In genomic region chr21:23249760-23250159, GRCh38 we compare ENCODE assay signal across 31 cellular contexts.
"Had no signal": no experiment of that assay in that cellular context is flagged by ENCODE, and none has a peak within 500 bp of the region (broad histone marks: within the 10 kb centered on the region; RNA-seq: fewer than 3 reads in every experiment).

No MANE protein-coding gene starts in this region.

- H3K9ac ChIP-seq: parathyroid adenoma had no signal

- H3K36me3 ChIP-seq: ovary, spleen, thoracic aorta, thyroid gland, tibial nerve, upper lobe of left lung, vagina had no signal

- H3K27ac ChIP-seq: ovary, parathyroid adenoma, psoas muscle, skin epidermis, spleen, thoracic aorta, thyroid gland, tibial nerve, upper lobe of left lung, vagina had no signal

- H3K4me3 Mint-ChIP-seq: naive thymus-derived CD8-positive, alpha-beta T cell; natural killer cell treated with Interleukin-12 subunit alpha and Interleukin-12 subunit beta and Interleukin-15 and Interleukin-18, amount 100 ng/mL, for 72 hours; nephron progenitor cell; neural crest cell; stimulated activated memory B cell treated with anti-CD40 and anti-IgM and Interleukin-4, amounts not matched to agents 10 μg/mL and 1 μg/mL and 100 μg/mL, for 72 hours; stimulated activated naive CD8-positive, alpha-beta T cell treated with anti-CD3 and anti-CD28 coated beads, Interleukin-15, amount 100 ng/mL, for 72 hours had no signal

- H3K4me3 ChIP-seq: ovary, psoas muscle, skin epidermis, smooth muscle cell, spleen, thoracic aorta, thyroid gland, tibial nerve, upper lobe of left lung, vagina had no signal

- ATAC-seq: naive thymus-derived CD8-positive, alpha-beta T cell; natural killer cell treated with Interleukin-12 subunit alpha and Interleukin-12 subunit beta and Interleukin-15 and Interleukin-18, amount 100 ng/mL, for 72 hours; right cardiac atrium; sciatic nerve; stimulated activated memory B cell treated with anti-CD40 and anti-IgM and Interleukin-4, amounts not matched to agents 10 μg/mL and 1 μg/mL and 100 μg/mL, for 72 hours; stimulated activated naive CD8-positive, alpha-beta T cell treated with anti-CD3 and anti-CD28 coated beads, Interleukin-15, amount 100 ng/mL, for 72 hours; stimulated activated naive CD8-positive, alpha-beta T cell treated with anti-CD3 and anti-CD28 coated beads, Interleukin-15, Interleukin-2, amounts not matched to agents 100 U/mL and 50 U/mL, for 24 hours had no signal

- H3K27me3 ChIP-seq: ovary, spleen, thyroid gland, tibial nerve, upper lobe of left lung, vagina had no signal

- H3K27ac Mint-ChIP-seq: naive thymus-derived CD8-positive, alpha-beta T cell; natural killer cell treated with Interleukin-12 subunit alpha and Interleukin-12 subunit beta and Interleukin-15 and Interleukin-18, amount 100 ng/mL, for 72 hours; nephron progenitor cell; progenitor cell of endocrine pancreas; stimulated activated memory B cell treated with anti-CD40 and anti-IgM and Interleukin-4, amounts not matched to agents 10 μg/mL and 1 μg/mL and 100 μg/mL, for 72 hours; stimulated activated naive CD8-positive, alpha-beta T cell treated with anti-CD3 and anti-CD28 coated beads, Interleukin-15, amount 100 ng/mL, for 72 hours had no signal

- H3K36me3 Mint-ChIP-seq: naive thymus-derived CD8-positive, alpha-beta T cell; stimulated activated memory B cell treated with anti-CD40 and anti-IgM and Interleukin-4, amounts not matched to agents 10 μg/mL and 1 μg/mL and 100 μg/mL, for 72 hours had no signal

- H3K4me2 ChIP-seq: smooth muscle cell had no signal

- H3K79me2 ChIP-seq: parathyroid adenoma had no signal

- H3K4me1 Mint-ChIP-seq: naive thymus-derived CD8-positive, alpha-beta T cell; neural crest cell; stimulated activated memory B cell treated with anti-CD40 and anti-IgM and Interleukin-4, amounts not matched to agents 10 μg/mL and 1 μg/mL and 100 μg/mL, for 72 hours; stimulated activated naive CD8-positive, alpha-beta T cell treated with anti-CD3 and anti-CD28 coated beads, Interleukin-15, amount 100 ng/mL, for 72 hours had no signal

- DNase-seq: naive thymus-derived CD8-positive, alpha-beta T cell; nephron progenitor cell; occipital lobe; ovary; posterior cingulate gyrus; psoas muscle; right cardiac atrium; spleen; stimulated activated CD4-positive, alpha-beta T cell treated with anti-CD3 and anti-CD28 coated beads, Interleukin-12 subunit alpha, Interleukin-12 subunit beta, amount 100 ng/mL, for 4 hours; stimulated activated CD4-positive, alpha-beta T cell treated with anti-CD3 and anti-CD28 coated beads, Interleukin-1b, Interleukin-23, amount 100 ng/mL, for 48 hours; stimulated activated CD4-positive, alpha-beta T cell treated with anti-CD3 and anti-CD28 coated beads, Interleukin-4, amount 100 ng/mL, for 1 hour; stimulated activated CD4-positive, alpha-beta T cell treated with anti-CD3 and anti-CD28 coated beads, Interleukin-4, amount 100 ng/mL, for 4 hours; stimulated activated CD8-positive, alpha-beta memory T cell treated with anti-CD3 and anti-CD28 coated beads, Interleukin-4, amount 100 ng/mL, for 48 hours; stimulated activated naive CD4-positive, alpha-beta T cell; stimulated activated naive CD8-positive, alpha-beta T cell treated with anti-CD3 and anti-CD28 coated beads, Interleukin-15, amount 100 ng/mL, for 72 hours; stimulated activated naive CD8-positive, alpha-beta T cell treated with anti-CD3 and anti-CD28 coated beads, Interleukin-15, Interleukin-2, amounts not matched to agents 100 U/mL and 50 U/mL, for 24 hours; thyroid gland; trophoblast cell; upper lobe of left lung had no signal

- H3K9me3 Mint-ChIP-seq: naive thymus-derived CD8-positive, alpha-beta T cell; nephron progenitor cell; neural crest cell; stimulated activated memory B cell treated with anti-CD40 and anti-IgM and Interleukin-4, amounts not matched to agents 10 μg/mL and 1 μg/mL and 100 μg/mL, for 72 hours; stimulated activated naive CD8-positive, alpha-beta T cell treated with anti-CD3 and anti-CD28 coated beads, Interleukin-15, amount 100 ng/mL, for 72 hours had no signal

- H3K4me1 ChIP-seq: parathyroid adenoma, psoas muscle, thyroid gland, tibial nerve, upper lobe of left lung, vagina had no signal

- H2AFZ ChIP-seq: parathyroid adenoma had no signal

- H3K9me3 ChIP-seq: ovary, psoas muscle, spleen, thoracic aorta, thyroid gland, tibial nerve, upper lobe of left lung, vagina had no signal

- FAIRE-seq: urothelium cell line had no signal

- H3K27me3 Mint-ChIP-seq: naive thymus-derived CD8-positive, alpha-beta T cell; natural killer cell treated with Interleukin-12 subunit alpha and Interleukin-12 subunit beta and Interleukin-15 and Interleukin-18, amount 100 ng/mL, for 72 hours; progenitor cell of endocrine pancreas; stimulated activated memory B cell treated with anti-CD40 and anti-IgM and Interleukin-4, amounts not matched to agents 10 μg/mL and 1 μg/mL and 100 μg/mL, for 72 hours; stimulated activated naive CD8-positive, alpha-beta T cell treated with anti-CD3 and anti-CD28 coated beads, Interleukin-15, amount 100 ng/mL, for 72 hours had no signal
